ENCODE assay signal across 9 cellular contexts in the genomic region with DNA sequence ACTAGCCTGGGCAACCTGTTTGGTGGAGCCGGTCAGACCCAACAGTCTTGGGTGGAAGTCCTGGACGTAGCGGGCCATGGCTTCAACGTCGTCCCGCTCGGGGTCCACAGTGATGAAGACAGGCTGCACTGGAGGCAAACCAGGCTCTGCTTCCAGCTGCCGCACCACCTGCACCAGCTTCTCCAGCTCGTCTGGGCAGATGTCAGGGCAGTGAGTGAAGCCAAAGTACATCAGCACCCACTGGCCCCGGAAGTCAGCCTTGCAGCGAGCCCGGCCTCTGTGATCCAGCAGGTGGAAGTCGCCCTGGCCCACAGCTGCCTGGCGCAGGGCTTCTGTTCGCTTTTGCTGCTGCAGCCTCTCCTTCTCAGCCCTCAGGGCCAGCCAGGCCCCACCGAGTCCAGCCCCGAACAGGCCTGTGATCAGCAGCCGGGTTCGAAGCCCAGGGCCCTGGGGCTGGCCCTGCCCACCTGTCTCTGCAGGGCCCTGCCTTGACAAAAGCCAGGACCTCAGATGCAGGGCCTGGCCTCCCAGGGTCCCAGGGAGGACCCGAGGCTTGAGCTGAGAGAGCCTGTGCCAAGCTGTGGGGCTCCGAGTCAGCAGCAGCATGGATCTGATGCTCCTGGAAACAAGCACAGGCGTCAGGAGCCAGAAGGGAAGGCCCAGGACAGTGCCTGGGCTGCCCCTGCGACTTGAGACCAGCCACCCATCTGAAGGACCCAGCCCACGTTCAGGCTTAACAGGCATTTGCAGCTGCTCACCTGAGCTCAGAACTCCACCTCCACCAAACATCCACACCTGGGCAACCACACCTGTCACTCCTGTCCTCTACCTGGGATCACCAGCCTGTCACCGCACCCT. TPM values are rescaled to one million over a fixed set of nuclear protein-coding genes. Genes with fewer than 3 reads are reported as not detected.
DNase-seq lines count a peak whose midpoint lies in the region; ATAC-seq, FAIRE-seq and TF ChIP-seq lines count a peak whose summit lies in the region.
"Had no signal": no experiment of that assay in that cellular context is flagged by ENCODE, and none has a peak within 500 bp of the region (broad histone marks: within the 10 kb centered on the region; RNA-seq: fewer than 3 reads in every experiment).

No MANE protein-coding gene starts in this region.

- no peak for FAIRE-seq in A549 (lab: Jason Lieb, UNC)

- H3K4me2 ChIP-seq in A549 = peak overlapping the region; percentile 96
- peak overlapping the region; percentile 70 for H3K4me2 ChIP-seq in H9 (ENCODE audit: insufficient read depth, insufficient read length, low read length)

- H3K36me3 Mint-ChIP-seq in H9 (ENCODE audit: insufficient read depth in 1 of 3, low read depth in 3 of 3) = peaks cover 7 to 40% (median 30%) of the 10 kb centered on the region in 3 experiments; a peak in 6 of 7 replicates
- peaks cover 5% of the 10 kb centered on the region for H3K36me3 Mint-ChIP-seq in memory B cell

- no peak overlapping the region for H2BK15ac ChIP-seq in H9 (ENCODE audit: low read depth, low read length)

- no peak overlapping the region for H3T11ph ChIP-seq in H9 (ENCODE audit: low read length)

- ATAC-seq in A549 (no peak), memory B cell (ENCODE audit: low read depth) (no peak), GM19351 (IDR thresholded peaks at IDR 0.05; ENCODE audit: unreplicated experiment) (no peak)

- no peaks in the 10 kb centered on the region for H3K79me1 ChIP-seq in H9 (ENCODE audit: insufficient read depth, low read depth, low read length, poor library complexity, severe bottlenecking)

- DNase-seq in A549 (ENCODE audit: low read depth in 1 of 2, low spot score in 1 of 2) (no peak), H9 (no peak), ascending aorta (ENCODE audit: low spot score in 2 of 2) (no peak), memory B cell (ENCODE audit: low spot score in 2 of 2) (peak in 1 of 2 donors; percentile 20), NCI-H510A treated with DMSO at 0.1 percent for 48 hours (lab: John Stamatoyannopoulos, UW) (no peak), HEK293T (ENCODE audit: extremely low spot score) (no peak)
- DNase-seq in stimulated activated CD4-positive, alpha-beta T cell treated with anti-CD3 and anti-CD28 coated beads, Interleukin-2, amount 100 ng/mL, for 48 hours = no peak
- DNase-seq: activated CD4-positive, CD25-positive, alpha-beta regulatory T cell had no signal

- H3K27ac ChIP-seq in A549 (peak overlapping the region; percentile 92 to 99; a peak in 4 of 6 replicates), H9 (ENCODE audit: insufficient read length, low read depth, low read length) (no peak overlapping the region), ascending aorta (no peak overlapping the region)

- H3K4me3 Mint-ChIP-seq in H9 (peak overlapping the region; percentile 82 to 88), memory B cell (peak overlapping the region; percentile 88)

- no peak for TF ChIP-seq EP300 in A549 (IDR thresholded peaks at IDR 0.05)

- no peak overlapping the region for H3K56ac ChIP-seq in H9 (ENCODE audit: insufficient read length, low read depth, low read length)

- WGBS in A549 (ENCODE audit: missing lambda C conversion rate) = 90% methylated on average over 11 of the region's 25 CpGs
- WGBS in H9 (ENCODE audit: extremely low coverage, insufficient read length, low lambda C conversion rate) = no CpG with 5 or more reads among the region's 25 CpGs

- H2BK20ac ChIP-seq in H9 (ENCODE audit: low read depth, low read length, poor library complexity, severe bottlenecking) = no peak overlapping the region

- peaks cover 14% of the 10 kb centered on the region for H3K4me1 ChIP-seq in A549
- peaks cover 3% of the 10 kb centered on the region; the same call in 1 of the 2 replicates for H3K4me1 ChIP-seq in H9 (ENCODE audit: insufficient read depth, low read length)
- H3K4me1 ChIP-seq in ascending aorta = peaks cover 6 to 16% of the 10 kb centered on the region in 2 donors

- no peaks in the 10 kb centered on the region for H3K79me2 ChIP-seq in H9 (ENCODE audit: insufficient read depth, low read length)

- no peak for TF ChIP-seq RAD21 in A549 (conservative IDR thresholded peaks at IDR 0.05 in 1 of 2, IDR thresholded peaks at IDR 0.05 in 1 of 2)

- H4K20me1 ChIP-seq in H9 (ENCODE audit: control insufficient read depth, insufficient read depth, insufficient read length) = no peaks in the 10 kb centered on the region

- intact Hi-C loops in ascending aorta (cut with DNase I) = no loop called here

- H3K36me3 ChIP-seq in ascending aorta = peaks cover 21 to 42% of the 10 kb centered on the region in 2 donors

- TF ChIP-seq CTCF in A549 (IDR thresholded peaks at IDR 0.05) (no peak), H9 (conservative IDR thresholded peaks at IDR 0.05) (no peak), ascending aorta (IDR thresholded peaks at IDR 0.05) (no peak)

- no peak overlapping the region for H2BK5ac ChIP-seq in H9 (ENCODE audit: insufficient read length, low read length)

- no peak overlapping the region for H3K23ac ChIP-seq in H9 (ENCODE audit: insufficient read length, low read depth, low read length)

- peak overlapping the region in 2 of 3 experiments; percentile 49 to 80; a peak in 2 of 7 replicates for H3K27ac Mint-ChIP-seq in H9
- peak overlapping the region; percentile 95 for H3K27ac Mint-ChIP-seq in memory B cell

- peaks cover 3% of the 10 kb centered on the region for H3K23me2 ChIP-seq in H9 (ENCODE audit: insufficient read length, low read depth, low read length, poor library complexity, severe bottlenecking)

- no peak overlapping the region for H2AFZ ChIP-seq in H9 (ENCODE audit: low read length)

- no peak overlapping the region for H2AK5ac ChIP-seq in H9 (ENCODE audit: insufficient read length, low read length)

- POLR2A ChIA-PET in A549 (lab: Yijun Ruan, JAX) (interaction anchor here (2.8 kb wide), 1 partner anchor 16 kb away, joined by 36 read pairs; a partner anchor contains a TSS), HEK293T (lab: Yijun Ruan, JAX) (interaction anchor here (0.6 to 7.1 kb wide), 10 partner anchors 9 to 182 kb away, joined by 3 to 193 read pairs (median 12); a partner anchor contains a TSS)

- no peak overlapping the region for H3K4ac ChIP-seq in H9 (ENCODE audit: low read depth, low read length)

- H3K9me3 ChIP-seq in A549 (no peaks in the 10 kb centered on the region), H9 (ENCODE audit: control insufficient read depth, low read depth, low read length) (no peaks in the 10 kb centered on the region), ascending aorta (no peaks in the 10 kb centered on the region)

- H2BK120ac ChIP-seq in H9 (ENCODE audit: low read depth, low read length, poor library complexity, severe bottlenecking) = no peak overlapping the region

- H3K27me3 ChIP-seq in H9 (ENCODE audit: insufficient read depth, low read length) = peaks cover 11% of the 10 kb centered on the region; the same call in 1 of the 2 replicates
- H3K27me3 ChIP-seq in ascending aorta = no peaks in the 10 kb centered on the region

- H4K5ac ChIP-seq in H9 (ENCODE audit: insufficient read length, low read depth, low read length) = no peak overlapping the region

- no peak overlapping the region for H4K91ac ChIP-seq in H9 (ENCODE audit: insufficient read length, low read depth, low read length)

- no peak overlapping the region for H3K18ac ChIP-seq in H9 (ENCODE audit: insufficient read length, low read depth, low read length)

- H3K14ac ChIP-seq in H9 (ENCODE audit: insufficient read depth, low read length) = no peak overlapping the region

- no peak overlapping the region for H4K8ac ChIP-seq in H9 (replicated peaks; ENCODE audit: insufficient read length, low read depth, low read length)

- TF ChIP-seq POLR2A in A549 (IDR thresholded peaks at IDR 0.05; ENCODE audit: low read length) = no peak

- no peak overlapping the region for H2BK12ac ChIP-seq in H9 (ENCODE audit: insufficient read length, low read depth, low read length)

- H3K9me3 Mint-ChIP-seq in H9 (no peaks in the 10 kb centered on the region; a peak in 1 of 5 replicates), memory B cell (no peaks in the 10 kb centered on the region)

- CTCF ChIA-PET in A549 (lab: Yijun Ruan, JAX) (interaction anchor here (1.2 to 2.7 kb wide), 6 partner anchors 9 to 97 kb away, joined by 3 to 31 read pairs (median 18); a partner anchor contains a TSS), HEK293T (lab: Yijun Ruan, JAX) (interaction anchor here (2.2 kb wide), 1 partner anchor 15 kb away, joined by 11 read pairs; no protein-coding TSS in a partner anchor)

- no peak overlapping the region for H3K9ac ChIP-seq in H9 (ENCODE audit: extremely low read depth, insufficient read length, low read length)

- H3K4me1 Mint-ChIP-seq in H9 (peaks cover 11 to 15% of the 10 kb centered on the region in 2 experiments), memory B cell (peaks cover 24% of the 10 kb centered on the region)

- H3K27me3 Mint-ChIP-seq in H9 (ENCODE audit: low read depth) (peaks cover 25% of the 10 kb centered on the region), memory B cell (no peaks in the 10 kb centered on the region)

- H3K4me3 ChIP-seq in A549 = peak overlapping the region; percentile 70
- H3K4me3 ChIP-seq in ascending aorta = peak overlapping the region; percentile 75 to 79

RNA-seq across cellular contexts. Expression of a gene that starts 1.4 kb away (rescaled TPM):
- 0.37 and 1.9 TPM in 2 replicates for polyA plus RNA-seq in A549 (2011; rRNA removed)
- 2.9 and 4.5 TPM in 2 replicates for polyA plus RNA-seq in A549 (2012; cell fraction: cytosol; rRNA removed)
- polyA plus RNA-seq in A549 (2012; cell fraction: nucleus; rRNA removed) = 3.9 and 5.8 TPM in 2 replicates
- 1.7 to 2.6 TPM (median 2.3 TPM) in 3 replicates for polyA plus RNA-seq in A549 (2017; fragmentation: RNase III; extraction: RNeasy Plus Mini Kit Qiagen cat#74134 plus additional on column Dnase treatment)
- polyA minus RNA-seq in A549 (2011; rRNA and poly(A)+ RNA removed) = 0.58 TPM in 1 of 2 replicates, not detected in the other
- total RNA-seq in H9 (2021) = 3.3 and 3.4 TPM in 2 replicates
- not detected for total RNA-seq in ascending aorta

RNA-seq across cellular contexts. Expression of a gene that starts 5.8 kb away (rescaled TPM):
- polyA plus RNA-seq in A549 (2011; rRNA removed) (4.8 and 5.9 TPM in 2 replicates), A549 (2017; fragmentation: RNase III; extraction: RNeasy Plus Mini Kit Qiagen cat#74134 plus additional on column Dnase treatment) (9.0 to 11.0 TPM (median 10.6 TPM) in 3 replicates)
- polyA plus RNA-seq in A549 (2012; cell fraction: cytosol; rRNA removed) = 14.8 and 20.2 TPM in 2 replicates
- 33.3 and 44.0 TPM in 2 replicates for polyA plus RNA-seq in A549 (2012; cell fraction: nucleus; rRNA removed)
- 5.7 and 5.9 TPM in 2 replicates for polyA minus RNA-seq in A549 (2011; rRNA and poly(A)+ RNA removed)
- total RNA-seq in H9 (2021) (0.61 and 1.0 TPM in 2 replicates), ascending aorta (150 TPM)

RNA-seq across cellular contexts. Expression of a gene that starts 16.0 kb away (rescaled TPM):
- polyA plus RNA-seq in A549 (2011; rRNA removed) (13.9 and 14.3 TPM in 2 replicates), A549 (2017; fragmentation: RNase III; extraction: RNeasy Plus Mini Kit Qiagen cat#74134 plus additional on column Dnase treatment) (27.7 to 29.4 TPM (median 29.1 TPM) in 3 replicates)
- polyA plus RNA-seq in A549 (2012; cell fraction: cytosol; rRNA removed) = 32.0 and 36.0 TPM in 2 replicates
- 80.2 and 89.5 TPM in 2 replicates for polyA plus RNA-seq in A549 (2012; cell fraction: nucleus; rRNA removed)
- 22.2 and 25.2 TPM in 2 replicates for polyA minus RNA-seq in A549 (2011; rRNA and poly(A)+ RNA removed)
- total RNA-seq in H9 (2021) (76.2 and 78.1 TPM in 2 replicates), ascending aorta (41.7 TPM)

RNA-seq across cellular contexts. Expression of a gene that starts 16.5 kb away (rescaled TPM):
- polyA plus RNA-seq in A549 (2011; rRNA removed) (13.0 and 15.1 TPM in 2 replicates), A549 (2017; fragmentation: RNase III; extraction: RNeasy Plus Mini Kit Qiagen cat#74134 plus additional on column Dnase treatment) (31.8 to 34.2 TPM (median 32.5 TPM) in 3 replicates)
- 32.8 and 51.2 TPM in 2 replicates for polyA plus RNA-seq in A549 (2012; cell fraction: cytosol; rRNA removed)
- 317 and 562 TPM in 2 replicates for polyA plus RNA-seq in A549 (2012; cell fraction: nucleus; rRNA removed)
- polyA minus RNA-seq in A549 (2011; rRNA and poly(A)+ RNA removed) = 11.6 and 15.9 TPM in 2 replicates
- total RNA-seq in H9 (2021) (43.6 and 46.0 TPM in 2 replicates), ascending aorta (119 TPM)

RNA-seq across cellular contexts. Expression of a gene that starts 21.7 kb away (rescaled TPM):
- polyA plus RNA-seq in A549 (2011; rRNA removed) (0.09 and 0.15 TPM in 2 replicates), A549 (2017; fragmentation: RNase III; extraction: RNeasy Plus Mini Kit Qiagen cat#74134 plus additional on column Dnase treatment) (not detected in 3 replicates)
- polyA plus RNA-seq in A549 (2012; cell fraction: cytosol; rRNA removed) = 0.01 TPM in 2 replicates
- 0.02 and 0.04 TPM in 2 replicates for polyA plus RNA-seq in A549 (2012; cell fraction: nucleus; rRNA removed)
- polyA minus RNA-seq in A549 (2011; rRNA and poly(A)+ RNA removed) = 0.24 and 0.37 TPM in 2 replicates
- total RNA-seq in H9 (2021) (not detected in 2 replicates), ascending aorta (not detected)

Comparison
In these comparisons a context has a peak if more than half of its experiments do, and no peak if none do; other contexts are left out.
1. H3K27ac ChIP-seq: peak in A549 (2 of 2); none in H9 (single experiment) and ascending aorta (0 of 2).
2. RNA of a gene that starts 5.8 kb away (total RNA-seq): 150 TPM in ascending aorta (single experiment); 0.61 to 1.0 TPM in H9; every median in the first group is over 10 times any median in the second.